In the genomic region with DNA sequence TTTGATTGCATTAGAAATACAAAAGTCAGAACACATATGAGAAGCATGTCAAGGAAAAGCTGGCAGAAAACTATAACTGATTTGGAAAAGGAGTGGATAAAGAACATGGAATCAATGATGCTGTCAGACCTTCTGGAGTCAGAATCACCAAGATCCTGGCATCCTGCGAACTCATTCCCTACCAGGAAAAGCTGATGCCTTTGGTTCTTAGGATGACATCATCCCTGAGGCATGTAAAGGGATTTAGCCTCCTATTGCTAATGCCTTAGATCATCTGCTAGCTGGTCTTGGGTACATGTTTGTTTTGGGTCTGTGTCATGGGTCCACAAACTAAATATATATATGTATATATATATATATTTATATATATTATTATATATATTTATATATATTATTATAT, we compare ENCODE assay signal across 10 cellular contexts.
DNase-seq lines count a peak whose midpoint lies in the region; ATAC-seq, FAIRE-seq and TF ChIP-seq lines count a peak whose summit lies in the region.
"Had no signal": no experiment of that assay in that cellular context is flagged by ENCODE, and none has a peak within 500 bp of the region (broad histone marks: within the 10 kb centered on the region; RNA-seq: fewer than 3 reads in every experiment).

No MANE protein-coding gene starts in this region.

- no peak for ATAC-seq in HG02642 (IDR thresholded peaks at IDR 0.05; ENCODE audit: poor library complexity, unreplicated experiment)
- ATAC-seq: CD8-positive, alpha-beta T cell had no signal

- intact Hi-C loops in kidney (cut with DNase I) = no loop called here

- no peak overlapping the region for H3K9ac ChIP-seq in kidney (ENCODE audit: low read length in 2 of 2)

- H3K4me3 Mint-ChIP-seq in activated CD4-positive, alpha-beta memory T cell treated with anti-CD3 and anti-CD28 coated beads, Interleukin-2, amount 10 ng/mL, durations not matched to agents 7 days and 5 days = no peak overlapping the region
- H3K4me3 Mint-ChIP-seq: CD8-positive, alpha-beta T cell had no signal

- H3K27me3 Mint-ChIP-seq in activated CD4-positive, alpha-beta memory T cell treated with anti-CD3 and anti-CD28 coated beads, Interleukin-2, amount 10 ng/mL, durations not matched to agents 7 days and 5 days = peaks cover 2% of the 10 kb centered on the region

- POLR2A ChIA-PET in activated CD4-positive, alpha-beta memory T cell treated with anti-CD3 and anti-CD28 coated beads, Interleukin-2, amount 10 ng/mL, durations not matched to agents 7 days and 5 days (lab: Charles Lee) = no interaction called here

- no peak overlapping the region for H3K27ac ChIP-seq in kidney (ENCODE audit: low read depth in 2 of 2, low read length in 2 of 2)

- H3K4me3 ChIP-seq in astrocyte of the cerebellum (ENCODE audit: low read depth, low read length) (no peak overlapping the region), kidney (ENCODE audit: low read length in 2 of 2) (no peak overlapping the region)

- no peak overlapping the region for H3K27ac Mint-ChIP-seq in activated CD4-positive, alpha-beta memory T cell treated with anti-CD3 and anti-CD28 coated beads, Interleukin-2, amount 10 ng/mL, durations not matched to agents 7 days and 5 days
- H3K27ac Mint-ChIP-seq: CD8-positive, alpha-beta T cell had no signal

- H3K4me1 ChIP-seq in kidney (ENCODE audit: control insufficient read depth in 1 of 2, insufficient read depth in 1 of 2, low read depth in 1 of 2, low read length in 2 of 2) = no peaks in the 10 kb centered on the region

- CTCF ChIA-PET in activated CD4-positive, alpha-beta memory T cell treated with anti-CD3 and anti-CD28 coated beads, Interleukin-2, amount 10 ng/mL, durations not matched to agents 7 days and 5 days (lab: Charles Lee) = no interaction called here

- in situ Hi-C loops in astrocyte of the cerebellum (cut with HindIII; ENCODE audit: low sequenced_read_pairs) = no loop called here

- H3K4me1 Mint-ChIP-seq in activated CD4-positive, alpha-beta memory T cell treated with anti-CD3 and anti-CD28 coated beads, Interleukin-2, amount 10 ng/mL, durations not matched to agents 7 days and 5 days = no peaks in the 10 kb centered on the region

- no peak for TF ChIP-seq CTCF in astrocyte of the cerebellum (IDR thresholded peaks at IDR 0.05; ENCODE audit: low read depth, low read length, missing control alignments)
- no peak for TF ChIP-seq CTCF in kidney (IDR thresholded peaks at IDR 0.05; ENCODE audit: borderline replicate concordance, extremely low read depth, insufficient read depth)

- no peaks in the 10 kb centered on the region for H3K9me3 Mint-ChIP-seq in activated CD4-positive, alpha-beta memory T cell treated with anti-CD3 and anti-CD28 coated beads, Interleukin-2, amount 10 ng/mL, durations not matched to agents 7 days and 5 days

- no peak for FAIRE-seq in kidney (lab: Jason Lieb, UNC)

- H3K9me3 ChIP-seq in kidney (ENCODE audit: control insufficient read depth in 1 of 2, low read length in 2 of 2) = no peaks in the 10 kb centered on the region

- no peaks in the 10 kb centered on the region for H3K36me3 Mint-ChIP-seq in activated CD4-positive, alpha-beta memory T cell treated with anti-CD3 and anti-CD28 coated beads, Interleukin-2, amount 10 ng/mL, durations not matched to agents 7 days and 5 days (ENCODE audit: low read depth)
- H3K36me3 Mint-ChIP-seq: CD8-positive, alpha-beta T cell had no signal

- DNase-seq in AG08396 (ENCODE audit: low spot score) (peak; percentile 70), HPDE6-E6E7 (ENCODE audit: extremely low spot score) (peak; percentile 66), astrocyte of the cerebellum (ENCODE audit: low read depth) (peak; percentile 74), iPS-NIHi7 (ENCODE audit: extremely low spot score) (peak; percentile 81), kidney (no peak), SKM-1 treated with dmso at 0.1 percent for 144 hours (lab: John Stamatoyannopoulos, UW; ENCODE audit: unreplicated experiment) (no peak)
- no peak for DNase-seq in activated CD4-positive, alpha-beta memory T cell treated with anti-CD3 and anti-CD28 coated beads, Interleukin-2, amount 10 ng/mL, durations not matched to agents 7 days and 5 days
- DNase-seq: CD8-positive, alpha-beta T cell; NCI-H2171 treated with DMSO at 0.1 percent for 48 hours had no signal

- H3K36me3 ChIP-seq in kidney (ENCODE audit: control insufficient read depth in 1 of 2, insufficient read depth in 2 of 2, low read length in 2 of 2) = no peaks in the 10 kb centered on the region

Comparison
In these comparisons a context has a peak if more than half of its experiments do, and no peak if none do; other contexts are left out.
1. DNase-seq: peak in AG08396 (single experiment), HPDE6-E6E7 (single experiment), astrocyte of the cerebellum (single experiment) and iPS-NIHi7 (single experiment); none in kidney (single experiment), activated CD4-positive, alpha-beta memory T cell treated with anti-CD3 and anti-CD28 coated beads, Interleukin-2, amount 10 ng/mL, durations not matched to agents 7 days and 5 days (single experiment) and SKM-1 treated with dmso at 0.1 percent for 144 hours (single experiment).